9 cellular contexts compared by ENCODE assay signal in the genomic region with DNA sequence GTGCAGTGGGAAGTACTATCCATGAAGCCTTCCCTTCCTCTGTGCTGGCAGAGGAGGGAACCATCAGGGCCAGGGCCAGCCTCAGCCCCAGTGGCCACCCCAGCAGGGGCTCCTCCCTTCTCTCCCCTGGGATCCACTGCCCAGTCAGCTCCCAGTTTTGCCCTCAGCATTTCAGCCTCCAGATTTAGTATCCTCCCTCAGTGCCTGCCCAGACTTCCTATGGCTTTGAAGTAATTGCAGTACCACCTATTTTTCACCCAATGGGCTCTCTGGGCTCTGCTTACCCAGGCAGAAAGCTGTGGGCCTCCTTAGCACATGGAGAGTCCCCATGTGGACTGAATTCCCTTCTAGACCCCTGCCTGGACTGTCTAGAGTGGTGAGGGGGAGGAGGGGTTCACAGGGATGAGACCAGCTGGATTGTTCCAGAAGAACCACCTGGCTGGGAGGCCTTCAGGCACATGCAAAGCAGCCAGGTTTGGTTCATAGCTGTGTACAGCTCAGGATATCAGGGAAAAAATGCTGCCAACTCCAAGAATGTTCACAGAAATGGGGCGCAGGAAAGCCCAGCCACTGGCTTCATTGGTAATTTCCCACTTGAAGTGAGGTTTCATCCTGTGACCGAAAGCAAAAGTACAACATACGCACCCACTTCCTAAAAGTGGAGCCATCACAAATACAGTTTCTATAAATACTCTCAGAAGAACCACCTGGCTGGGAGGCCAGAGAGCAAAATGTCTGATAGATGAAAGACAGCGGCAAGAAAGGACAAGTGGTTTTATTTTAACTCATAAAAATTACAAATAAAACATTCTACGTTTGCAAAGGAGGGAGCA. TPM values are rescaled to one million over a fixed set of nuclear protein-coding genes. Genes with fewer than 3 reads are reported as not detected.
DNase-seq lines count a peak whose midpoint lies in the region; ATAC-seq, FAIRE-seq and TF ChIP-seq lines count a peak whose summit lies in the region.
"Had no signal": no experiment of that assay in that cellular context is flagged by ENCODE, and none has a peak within 500 bp of the region (broad histone marks: within the 10 kb centered on the region; RNA-seq: fewer than 3 reads in every experiment).

No MANE protein-coding gene starts in this region.

- H3K36me3 ChIP-seq in CD4-positive, CD25-positive, alpha-beta regulatory T cell (ENCODE audit: control insufficient read depth, insufficient read depth, low read length), result no peaks in the 10 kb centered on the region
- H3K36me3 ChIP-seq in skeletal muscle tissue (ENCODE audit: control insufficient read depth in 3 of 3, insufficient read depth in 3 of 3, low read length in 3 of 3), result no peaks in the 10 kb centered on the region
- H3K36me3 ChIP-seq in BE2C, result no peaks in the 10 kb centered on the region

- H3K27me3 Mint-ChIP-seq in CD4-positive, CD25-positive, alpha-beta regulatory T cell, result peaks cover 8% of the 10 kb centered on the region

- peaks cover 8 to 29% (median 13%) of the 10 kb centered on the region in 4 donors for H3K4me1 Mint-ChIP-seq in CD4-positive, CD25-positive, alpha-beta regulatory T cell

- no peak overlapping the region for H3K9ac ChIP-seq in skeletal muscle tissue (ENCODE audit: low read depth in 1 of 3, low read length in 3 of 3)

- no peaks in the 10 kb centered on the region for H3K9me3 ChIP-seq in CD4-positive, CD25-positive, alpha-beta regulatory T cell (ENCODE audit: control insufficient read depth in 2 of 2, low read length in 2 of 2)
- H3K9me3 ChIP-seq in skeletal muscle tissue (ENCODE audit: control insufficient read depth in 3 of 3, low read length in 3 of 3), result no peaks in the 10 kb centered on the region
- no peaks in the 10 kb centered on the region for H3K9me3 ChIP-seq in BE2C

- H3K27me3 ChIP-seq in CD4-positive, CD25-positive, alpha-beta regulatory T cell (ENCODE audit: control insufficient read depth, insufficient read depth, low read length), result no peaks in the 10 kb centered on the region
- H3K27me3 ChIP-seq in skeletal muscle tissue (ENCODE audit: control insufficient read depth in 3 of 3, insufficient read depth in 3 of 3, low read length in 3 of 3), result peaks cover 0 to 26% (median 5%) of the 10 kb centered on the region in 3 donors
- no peaks in the 10 kb centered on the region for H3K27me3 ChIP-seq in BE2C

- no peaks in the 10 kb centered on the region for H3K9me3 Mint-ChIP-seq in CD4-positive, CD25-positive, alpha-beta regulatory T cell

- peak overlapping the region; percentile 36 for H3K27ac ChIP-seq in CD4-positive, CD25-positive, alpha-beta regulatory T cell (ENCODE audit: insufficient read depth, low read length, poor library complexity, severe bottlenecking)
- peak overlapping the region; percentile 42 for H3K27ac ChIP-seq in angular gyrus (ENCODE audit: low read depth, low read length)
- H3K27ac ChIP-seq in skeletal muscle tissue (ENCODE audit: low read depth, low read length), result peak overlapping the region; percentile 66

- H3K27ac Mint-ChIP-seq in CD4-positive, CD25-positive, alpha-beta regulatory T cell, result peak overlapping the region; percentile 46 to 87 (median 71)

- H3K4me3 Mint-ChIP-seq in CD4-positive, CD25-positive, alpha-beta regulatory T cell, result peak overlapping the region in 3 of 4 donors; percentile 19 to 47 (median 25)

- FAIRE-seq in urothelium cell line (lab: Jason Lieb, UNC), result no peak

- H3K36me3 Mint-ChIP-seq in CD4-positive, CD25-positive, alpha-beta regulatory T cell, result no peaks in the 10 kb centered on the region

- peak; percentile 63 to 70 for ATAC-seq in CD4-positive, CD25-positive, alpha-beta regulatory T cell (ENCODE audit: low read depth in 2 of 2)
- peak; percentile 54 for ATAC-seq in GM19397 (IDR thresholded peaks at IDR 0.05; ENCODE audit: unreplicated experiment)
- ATAC-seq in HG03378 (IDR thresholded peaks at IDR 0.05; ENCODE audit: unreplicated experiment), result peak; percentile 87

- no peak for TF ChIP-seq CTCF in BE2C (IDR thresholded peaks at IDR 0.05; ENCODE audit: low read depth, low read length)

- H3K4me1 ChIP-seq in CD4-positive, CD25-positive, alpha-beta regulatory T cell (ENCODE audit: control insufficient read depth, insufficient read depth, low read length, poor library complexity, severe bottlenecking), result peaks cover 14% of the 10 kb centered on the region
- H3K4me1 ChIP-seq in skeletal muscle tissue (ENCODE audit: control insufficient read depth in 3 of 3, insufficient read depth in 3 of 3, low read length in 3 of 3), result peaks cover 10 to 33% (median 15%) of the 10 kb centered on the region in 3 donors
- no peaks in the 10 kb centered on the region for H3K4me1 ChIP-seq in BE2C

- DNase-seq in CD4-positive, CD25-positive, alpha-beta regulatory T cell, result peak in 2 of 3 donors; percentile 41 to 80
- DNase-seq in NCI-H1417 treated with DMSO at 0.1 percent for 48 hours (lab: John Stamatoyannopoulos, UW) (no peak), urothelium cell line (ENCODE audit: low spot score) (no peak), BE2C (no peak)

- H3K4me3 ChIP-seq in CD4-positive, CD25-positive, alpha-beta regulatory T cell (ENCODE audit: low read depth, low read length), result peak overlapping the region; percentile 61
- H3K4me3 ChIP-seq in skeletal muscle tissue (ENCODE audit: low read length in 3 of 3), result no peak overlapping the region
- no peak overlapping the region for H3K4me3 ChIP-seq in BE2C (ENCODE audit: low read depth, low read length)
- H3K4me3 ChIP-seq: lung had no signal

RNA-seq across cellular contexts. Expression of gene HERPUD1, which starts 15.2 kb away (rescaled TPM):
- 454 TPM for total RNA-seq in CD4-positive, CD25-positive, alpha-beta regulatory T cell
- polyA plus RNA-seq in CD4-positive, CD25-positive, alpha-beta regulatory T cell, result 100 to 1,000 TPM; 133 to 174 (median 144) TPM
- total RNA-seq in skeletal muscle tissue, result 76.2 TPM
- polyA plus RNA-seq in BE2C (2012; ENCODE audit: insufficient read depth, insufficient read length, low read depth), result 191 TPM

RNA-seq across cellular contexts. Expression of gene CETP, which starts 45.0 kb away (rescaled TPM):
- total RNA-seq in CD4-positive, CD25-positive, alpha-beta regulatory T cell, result not detected
- polyA plus RNA-seq in CD4-positive, CD25-positive, alpha-beta regulatory T cell, result under 1 TPM in 1 of 4 donors, not detected in 3; 0.27 TPM
- total RNA-seq in skeletal muscle tissue, result 3.1 TPM
- not detected for polyA plus RNA-seq in BE2C (2012; ENCODE audit: insufficient read depth, insufficient read length, low read depth)

RNA-seq across cellular contexts. Expression of gene SLC12A3, which starts 51.8 kb away (rescaled TPM):
- total RNA-seq in CD4-positive, CD25-positive, alpha-beta regulatory T cell, result not detected
- not detected for polyA plus RNA-seq in CD4-positive, CD25-positive, alpha-beta regulatory T cell
- total RNA-seq in skeletal muscle tissue, result not detected
- 0.19 TPM for polyA plus RNA-seq in BE2C (2012; ENCODE audit: insufficient read depth, insufficient read length, low read depth)
- total RNA-seq: lung had no signal

Comparison
In these comparisons a context has a peak if more than half of its experiments do, and no peak if none do; other contexts are left out.
1. DNase-seq: peak in CD4-positive, CD25-positive, alpha-beta regulatory T cell (2 of 3); none in NCI-H1417 treated with DMSO at 0.1 percent for 48 hours (single experiment), urothelium cell line (single experiment) and BE2C (single experiment).
2. Peak in every context shown above with its lines, with median percentiles within 50 percentile points of each other: ATAC-seq and H3K27ac ChIP-seq.